Comparison of ENCODE assay signal across 11 cellular contexts in the genomic region with DNA sequence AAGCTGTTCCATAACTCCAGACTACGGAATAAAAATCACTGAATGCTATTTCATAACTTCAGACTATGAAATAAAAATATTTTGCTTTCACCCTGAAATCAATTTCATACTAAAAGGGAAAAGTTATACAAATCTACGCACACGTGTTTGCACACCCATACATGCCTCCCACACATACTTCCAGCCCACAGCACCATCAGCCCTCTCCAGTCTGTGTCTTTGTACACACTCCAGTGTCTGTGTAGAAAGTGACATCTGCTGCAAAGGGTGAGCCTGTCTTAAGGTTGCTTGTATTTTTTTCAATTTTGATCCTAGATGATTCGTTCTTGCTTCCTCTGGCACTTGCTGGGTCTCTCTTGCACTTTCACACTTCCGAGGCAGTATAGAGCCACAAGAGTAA. TPM values are rescaled to one million over a fixed set of nuclear protein-coding genes. Genes with fewer than 3 reads are reported as not detected.
"Had no signal": no experiment of that assay in that cellular context is flagged by ENCODE, and none has a peak within 500 bp of the region (broad histone marks: within the 10 kb centered on the region; RNA-seq: fewer than 3 reads in every experiment).

No MANE protein-coding gene starts in this region.

- H3K9me3 Mint-ChIP-seq: IgD-negative memory B cell had no signal

- H3K27ac Mint-ChIP-seq: IgD-negative memory B cell had no signal

- H3K4me3 Mint-ChIP-seq: IgD-negative memory B cell had no signal

- H3K4me2 ChIP-seq: KMS-11 had no signal

- H3K4me3 ChIP-seq: K562 had no signal

- FAIRE-seq: HepG2, HTR-8/SVneo, K562 had no signal

- H3K36me3 Mint-ChIP-seq: IgD-negative memory B cell had no signal

- H3K27ac ChIP-seq: HL-60, KMS-11 had no signal

- H3K4me1 Mint-ChIP-seq: IgD-negative memory B cell had no signal

- H3K9ac ChIP-seq: KMS-11 had no signal

- DNase-seq: IMR-90, KBM-7, KG1 had no signal

RNA-seq across cellular contexts. Expression of gene VIT, which starts 53.6 kb away (rescaled TPM):
- total RNA-seq: HepG2, HT-29, HT1080, K562 had no signal
- polyA plus RNA-seq: HepG2, IMR-90, K562 had no signal
